2 cellular contexts compared by ENCODE assay signal in the genomic region with DNA sequence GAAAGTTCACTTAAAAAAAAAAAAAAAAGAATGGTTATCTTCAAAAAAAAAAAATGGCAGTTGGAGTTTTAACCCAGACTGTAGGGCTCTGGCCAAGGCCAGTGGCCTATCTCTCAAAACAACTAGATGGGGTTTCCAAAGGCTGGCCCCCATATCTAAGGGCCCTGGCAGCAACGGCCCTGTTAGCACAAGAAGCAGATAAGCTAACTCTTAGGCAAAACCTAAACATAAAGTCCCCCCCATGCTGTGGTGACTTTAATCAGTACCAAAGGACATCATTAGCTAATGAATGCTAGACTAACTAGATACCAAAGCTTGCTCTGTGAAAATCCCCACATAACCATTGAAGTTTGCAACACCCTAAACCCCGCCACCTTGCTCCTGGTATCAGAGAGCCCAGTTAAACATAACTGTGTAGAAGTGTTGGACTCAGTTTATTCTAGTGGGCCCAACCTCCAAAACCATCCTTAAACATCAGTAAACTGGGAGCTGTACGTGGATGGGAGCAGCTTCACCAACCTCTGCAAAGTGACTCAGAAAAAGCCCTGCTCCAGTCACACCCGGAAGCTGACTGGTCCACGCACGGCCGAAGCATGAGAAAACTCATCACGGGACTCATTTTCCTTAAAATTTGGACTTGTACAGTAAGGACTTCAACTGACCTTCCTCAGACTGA. TPM values are rescaled to one million over a fixed set of nuclear protein-coding genes. Genes with fewer than 3 reads are reported as not detected.
"Had no signal": no experiment of that assay in that cellular context is flagged by ENCODE, and none has a peak within 500 bp of the region (broad histone marks: within the 10 kb centered on the region; RNA-seq: fewer than 3 reads in every experiment).

No MANE protein-coding gene starts in this region.

RNA-seq across cellular contexts. Expression of gene ADCY10, which starts 47.1 kb away (rescaled TPM):
- total RNA-seq: PC-3, SJSA1 had no signal
